8 cellular contexts compared by ENCODE assay signal in genomic region chr20:49979030-49979832, GRCh38. TPM values are rescaled to one million over a fixed set of nuclear protein-coding genes. Genes with fewer than 3 reads are reported as not detected.
DNase-seq lines count a peak whose midpoint lies in the region; TF ChIP-seq lines count a peak whose summit lies in the region.

No MANE protein-coding gene starts in this region.

- peaks cover 4% of the 10 kb centered on the region for H3K36me3 Mint-ChIP-seq in endothelial cell (ENCODE audit: low read depth, unreplicated experiment)

- peaks cover 12% of the 10 kb centered on the region for H3K27me3 Mint-ChIP-seq in endothelial cell (ENCODE audit: unreplicated experiment)

- peaks cover 30% of the 10 kb centered on the region for H3K4me1 Mint-ChIP-seq in endothelial cell (ENCODE audit: unreplicated experiment)

- DNase-seq in SHP77 (lab: John Stamatoyannopoulos, UW) (peak; percentile 46 to 50), SHP77 treated with DMSO at 0.1 percent for 48 hours (lab: John Stamatoyannopoulos, UW) (no peak), NCI-H446 treated with DMSO at 0.1 percent for 48 hours (lab: John Stamatoyannopoulos, UW) (peak; percentile 25), endothelial cell (ENCODE audit: low spot score) (peak; percentile 79), myocyte (ENCODE audit: low read depth) (peak; percentile 42), NCI-H2029 (lab: John Stamatoyannopoulos, UW) (no peak)
- peak; percentile 15 to 55 for DNase-seq in activated CD8-positive, alpha-beta memory T cell treated with anti-CD3 and anti-CD28 coated beads for 1 hour (ENCODE audit: extremely low read depth in 1 of 2, low read depth in 1 of 2)
- DNase-seq in stimulated activated CD8-positive, alpha-beta memory T cell treated with anti-CD3 and anti-CD28 coated beads, Interleukin-7, amount 100 ng/mL, for 1 hour (ENCODE audit: low read depth in 2 of 2): peak; percentile 44 to 45

- TF ChIP-seq CTCF in endothelial cell (IDR thresholded peaks at IDR 0.05; ENCODE audit: unreplicated experiment): peak; percentile 100

- H3K9me3 Mint-ChIP-seq in endothelial cell (ENCODE audit: unreplicated experiment): no peaks in the 10 kb centered on the region

- H3K27ac Mint-ChIP-seq in endothelial cell (ENCODE audit: unreplicated experiment): no peak overlapping the region

- no peak overlapping the region for H3K4me3 Mint-ChIP-seq in endothelial cell (ENCODE audit: unreplicated experiment)

RNA-seq across cellular contexts. Expression of gene SNAI1, which starts 3.5 kb away (rescaled TPM):
- total RNA-seq in endothelial cell (ENCODE audit: unreplicated experiment) (26.4 TPM), myocyte (0.72 and 1.8 TPM in 2 replicates)
- 0.28 TPM for polyA plus RNA-seq in myocyte (2012)

RNA-seq across cellular contexts. Expression of gene RNF114, which starts 43.0 kb away (rescaled TPM):
- total RNA-seq in endothelial cell (ENCODE audit: unreplicated experiment) (46.8 TPM), myocyte (87.9 and 107 TPM in 2 replicates)
- 43.9 TPM for polyA plus RNA-seq in myocyte (2012)

Comparison
In these comparisons a context has a peak if more than half of its experiments do, and no peak if none do; other contexts are left out.
1. DNase-seq: peak in SHP77 (2 of 2), NCI-H446 treated with DMSO at 0.1 percent for 48 hours (single experiment), activated CD8-positive, alpha-beta memory T cell treated with anti-CD3 and anti-CD28 coated beads for 1 hour (2 of 2), endothelial cell (single experiment), myocyte (single experiment) and stimulated activated CD8-positive, alpha-beta memory T cell treated with anti-CD3 and anti-CD28 coated beads, Interleukin-7, amount 100 ng/mL, for 1 hour (2 of 2); none in SHP77 treated with DMSO at 0.1 percent for 48 hours (single experiment) and NCI-H2029 (single experiment).